1 cellular context compared by ENCODE assay signal in genomic region chr17:79008666-79009387, GRCh38.
TF ChIP-seq lines count a peak whose summit lies in the region.

No MANE protein-coding gene starts in this region.

TF ChIP-seq in H1, 55 proteins besides CTCF, POLR2A, EP300 and RAD21:
- TF ChIP-seq TBP (IDR thresholded peaks at IDR 0.05; ENCODE audit: low read depth, low read length) (no peak), SRF (IDR thresholded peaks at IDR 0.05; ENCODE audit: low read depth, low read length) (no peak), GTF2F1 (IDR thresholded peaks at IDR 0.05; ENCODE audit: borderline replicate concordance, low read depth, low read length) (no peak), BCL11A (IDR thresholded peaks at IDR 0.05; ENCODE audit: low read depth in 2 of 2, low read length in 2 of 2) (no peak), SAP30 (IDR thresholded peaks at IDR 0.05; ENCODE audit: insufficient read depth, insufficient replicate concordance, low read length) (no peak), KDM1A (IDR thresholded peaks at IDR 0.05; ENCODE audit: borderline replicate concordance, low read length) (no peak), TCF12 (IDR thresholded peaks at IDR 0.05; ENCODE audit: low read depth, low read length) (no peak), CBX8 (IDR thresholded peaks at IDR 0.05; ENCODE audit: borderline replicate concordance, low read depth, low read length) (no peak), ATF3 (IDR thresholded peaks at IDR 0.05; ENCODE audit: insufficient read depth, low read depth, low read length) (no peak), FOSL1 (IDR thresholded peaks at IDR 0.05; ENCODE audit: insufficient read depth, low read depth, low read length) (no peak), TAF1 (IDR thresholded peaks at IDR 0.05; ENCODE audit: low read depth, low read length) (no peak), SIX5 (IDR thresholded peaks at IDR 0.05; ENCODE audit: low read depth, low read length) (no peak), PHF8 (conservative IDR thresholded peaks at IDR 0.05; ENCODE audit: low read depth, low read length) (no peak), EGR1 (IDR thresholded peaks at IDR 0.05; ENCODE audit: borderline replicate concordance, low read depth, low read length) (no peak), TAF7 (optimal IDR thresholded peaks at IDR 0.05; ENCODE audit: borderline replicate concordance, low read depth, low read length) (no peak), JUND (IDR thresholded peaks at IDR 0.05; ENCODE audit: low read length) (no peak), HDAC6 (IDR thresholded peaks at IDR 0.05; ENCODE audit: low read depth, low read length) (no peak)
TF ChIP-seq in H1: peak in this region for 0.
